Comparison of ENCODE assay signal across 9 cellular contexts in the genomic region with DNA sequence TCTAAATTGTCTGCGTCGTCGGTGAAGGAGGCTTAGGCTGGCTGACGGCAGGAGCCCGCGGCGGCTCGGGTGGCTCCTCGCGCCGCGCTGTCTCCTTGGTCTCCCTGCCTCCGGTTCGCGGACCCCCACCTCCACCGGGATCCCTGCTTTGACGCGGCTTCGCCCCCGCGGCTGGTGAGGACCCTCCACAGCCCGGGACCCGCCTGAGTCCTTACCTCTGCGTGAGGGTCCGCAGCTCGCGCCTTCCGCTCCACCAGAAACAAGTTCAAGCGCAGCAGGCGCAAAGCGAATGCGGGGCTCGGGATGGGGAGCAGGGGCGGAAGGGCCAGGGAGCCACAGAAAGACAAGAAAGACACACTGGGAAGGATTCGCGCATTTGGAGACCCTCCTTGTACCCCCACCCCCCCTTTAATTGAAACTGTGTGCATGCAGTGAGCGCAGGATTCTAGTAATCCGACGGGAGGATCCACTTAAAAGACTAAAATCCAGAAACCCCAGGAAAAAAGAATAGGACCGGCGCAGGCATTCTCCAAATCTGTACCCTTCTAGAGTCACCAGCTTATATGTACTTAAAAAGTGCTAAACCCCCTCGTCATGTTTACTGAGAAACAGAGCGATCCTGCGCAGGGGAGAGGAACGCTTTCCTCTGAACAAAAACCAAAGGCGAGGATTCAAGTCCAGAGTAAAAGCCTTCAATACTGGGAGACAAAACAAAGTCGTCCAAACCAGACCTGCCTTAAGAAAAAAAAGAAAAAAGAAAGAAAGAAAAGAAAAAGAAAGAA. TPM values are rescaled to one million over a fixed set of nuclear protein-coding genes. Genes with fewer than 3 reads are reported as not detected.
DNase-seq lines count a peak whose midpoint lies in the region; ATAC-seq and TF ChIP-seq lines count a peak whose summit lies in the region.
"Had no signal": no experiment of that assay in that cellular context is flagged by ENCODE, and none has a peak within 500 bp of the region (broad histone marks: within the 10 kb centered on the region; RNA-seq: fewer than 3 reads in every experiment).

No MANE protein-coding gene starts in this region.

- H3K4me1 Mint-ChIP-seq in activated CD4-positive, alpha-beta memory T cell treated with anti-CD3 and anti-CD28 coated beads for 36 hours (ENCODE audit: low read depth): peaks cover 49% of the 10 kb centered on the region

- peak overlapping the region; percentile 55 for H3K4me3 Mint-ChIP-seq in activated CD4-positive, alpha-beta memory T cell treated with anti-CD3 and anti-CD28 coated beads for 36 hours

- no peaks in the 10 kb centered on the region for H3K27me3 Mint-ChIP-seq in activated CD4-positive, alpha-beta memory T cell treated with anti-CD3 and anti-CD28 coated beads for 36 hours

- H3K27ac Mint-ChIP-seq in activated CD4-positive, alpha-beta memory T cell treated with anti-CD3 and anti-CD28 coated beads for 36 hours: no peak overlapping the region

- CTCF ChIA-PET in activated CD4-positive, alpha-beta memory T cell treated with anti-CD3 and anti-CD28 coated beads for 36 hours (lab: Charles Lee): no interaction called here

- DNase-seq in D341Med (ENCODE audit: low spot score): peak; percentile 64
- no peak for DNase-seq in activated CD4-positive, alpha-beta memory T cell treated with anti-CD3 and anti-CD28 coated beads for 36 hours
- DNase-seq in foreskin fibroblast: peak in 1 of 2 donors; percentile 57
- DNase-seq in iPS-NIHi11 (ENCODE audit: low spot score): no peak
- DNase-seq in NCI-H1092 treated with DMSO at 0.1 percent for 48 hours (lab: John Stamatoyannopoulos, UW): no peak
- no peak for DNase-seq in KG1 (lab: John Stamatoyannopoulos, UW)

- POLR2A ChIA-PET in activated CD4-positive, alpha-beta memory T cell treated with anti-CD3 and anti-CD28 coated beads for 36 hours (lab: Charles Lee): no interaction called here

- H3K36me3 ChIP-seq in rectal smooth muscle tissue (ENCODE audit: control insufficient read depth, insufficient read depth, low read length): peaks cover 6% of the 10 kb centered on the region

- intact Hi-C loops in activated CD4-positive, alpha-beta memory T cell treated with anti-CD3 and anti-CD28 coated beads for 36 hours (cut with micrococcal nuclease): loop anchor here (5.0 kb wide), 1 partner anchor 308 kb away; no protein-coding TSS in a partner anchor

- ATAC-seq in GM18861 (IDR thresholded peaks at IDR 0.05; ENCODE audit: unreplicated experiment): no peak

- H3K4me1 ChIP-seq in rectal smooth muscle tissue (ENCODE audit: control insufficient read depth, insufficient read depth, low read length): peaks cover 17% of the 10 kb centered on the region

- H3K27ac ChIP-seq in rectal smooth muscle tissue (ENCODE audit: low read depth, low read length): peak overlapping the region; percentile 98
- H3K27ac ChIP-seq: HL-60 had no signal

- TF ChIP-seq CTCF in foreskin fibroblast (IDR thresholded peaks at IDR 0.05; ENCODE audit: low read depth, low read length): no peak

- H3K4me3 ChIP-seq in foreskin fibroblast (ENCODE audit: low read depth in 1 of 2, low read length in 2 of 2) (peak overlapping the region; percentile 75 to 98), rectal smooth muscle tissue (ENCODE audit: low read length) (peak overlapping the region; percentile 70)

- H3K36me3 Mint-ChIP-seq in activated CD4-positive, alpha-beta memory T cell treated with anti-CD3 and anti-CD28 coated beads for 36 hours: peaks cover 9% of the 10 kb centered on the region

- no peaks in the 10 kb centered on the region for H3K9me3 Mint-ChIP-seq in activated CD4-positive, alpha-beta memory T cell treated with anti-CD3 and anti-CD28 coated beads for 36 hours

- H3K9ac ChIP-seq in rectal smooth muscle tissue (ENCODE audit: low read length): no peak overlapping the region

- no peaks in the 10 kb centered on the region for H3K27me3 ChIP-seq in rectal smooth muscle tissue (ENCODE audit: control insufficient read depth, insufficient read depth, low read length)

RNA-seq across cellular contexts. Expression of gene PTGR3, which starts 3.8 kb away (rescaled TPM):
- total RNA-seq in activated CD4-positive, alpha-beta memory T cell treated with anti-CD3 and anti-CD28 coated beads for 36 hours: 10 to 100 TPM; 29.6 to 30.2 TPM

RNA-seq across cellular contexts. Expression of gene TSHZ1, which starts 5.4 kb away (rescaled TPM):
- total RNA-seq in activated CD4-positive, alpha-beta memory T cell treated with anti-CD3 and anti-CD28 coated beads for 36 hours: 10 to 100 TPM; 12.7 to 13.9 TPM
